In genomic region chr6:36968266-36968977, GRCh38 we compare ENCODE assay signal across 15 cellular contexts. TPM values are rescaled to one million over a fixed set of nuclear protein-coding genes. Genes with fewer than 3 reads are reported as not detected.
DNase-seq lines count a peak whose midpoint lies in the region; ATAC-seq and TF ChIP-seq lines count a peak whose summit lies in the region.
"Had no signal": no experiment of that assay in that cellular context is flagged by ENCODE, and none has a peak within 500 bp of the region (broad histone marks: within the 10 kb centered on the region; RNA-seq: fewer than 3 reads in every experiment).

No MANE protein-coding gene starts in this region.

- no peaks in the 10 kb centered on the region for H3K27me3 Mint-ChIP-seq in activated T-helper 2 cell treated with anti-CD3 and anti-CD28 coated beads, Interferon-gamma antibody, Interleukin-2, Interleukin-4, amounts not matched to agents 10 μg/mL and 5 μg/mL and 100 μg/mL, durations not matched to agents 14 hours and 24 hours and 36 hours (ENCODE audit: low read depth)
- no peaks in the 10 kb centered on the region for H3K27me3 Mint-ChIP-seq in activated CD8-positive, alpha-beta memory T cell treated with anti-CD3 and anti-CD28 coated beads, Interleukin-2, amount 10 ng/mL, durations not matched to agents 7 days and 5 days

- no peak for TF ChIP-seq CTCF in heart right ventricle (IDR thresholded peaks at IDR 0.05)

- no peaks in the 10 kb centered on the region for H3K27me3 ChIP-seq in heart right ventricle
- H3K27me3 ChIP-seq: Peyer's patch, right lobe of liver had no signal

- H3K4me1 Mint-ChIP-seq in activated T-helper 2 cell treated with anti-CD3 and anti-CD28 coated beads, Interferon-gamma antibody, Interleukin-2, Interleukin-4, amounts not matched to agents 10 μg/mL and 5 μg/mL and 100 μg/mL, durations not matched to agents 14 hours and 24 hours and 36 hours (ENCODE audit: low read depth), result peaks cover 8% of the 10 kb centered on the region
- H3K4me1 Mint-ChIP-seq in stimulated activated effector memory CD8-positive, alpha-beta T cell treated with anti-CD3 and anti-CD28 coated beads, Interleukin-12 subunit alpha, Interleukin-12 subunit beta, amount 100 ng/mL, for 72 hours, result peaks cover 23% of the 10 kb centered on the region
- H3K4me1 Mint-ChIP-seq in activated CD8-positive, alpha-beta memory T cell treated with anti-CD3 and anti-CD28 coated beads, Interleukin-2, amount 10 ng/mL, durations not matched to agents 7 days and 5 days, result peaks cover 15% of the 10 kb centered on the region

- H3K9me3 ChIP-seq in heart right ventricle, result no peaks in the 10 kb centered on the region
- H3K9me3 ChIP-seq: Peyer's patch, right lobe of liver had no signal

- WGBS in heart right ventricle, 2 donors, result 84 to 86% methylated on average over 16 of the region's 16 CpGs

- CTCF ChIA-PET in activated CD8-positive, alpha-beta memory T cell treated with anti-CD3 and anti-CD28 coated beads, Interleukin-2, amount 10 ng/mL, durations not matched to agents 7 days and 5 days (lab: Charles Lee), result interaction anchor here (1.4 kb wide), 1 partner anchor 9 kb away, joined by 4 read pairs; no protein-coding TSS in a partner anchor

- DNase-seq in DMS 273 (lab: John Stamatoyannopoulos, UW; ENCODE audit: unreplicated experiment) (peak; percentile 51), DMS 273 treated with DMSO at 0.1 percent for 48 hours (lab: John Stamatoyannopoulos, UW) (no peak), heart right ventricle (no peak), DMS53 treated with DMSO at 0.1 percent for 48 hours (lab: John Stamatoyannopoulos, UW; ENCODE audit: unreplicated experiment) (no peak)
- DNase-seq in activated T-helper 2 cell treated with anti-CD3 and anti-CD28 coated beads, Interferon-gamma antibody, Interleukin-2, Interleukin-4, amounts not matched to agents 10 μg/mL and 5 μg/mL and 100 μg/mL, durations not matched to agents 14 hours and 24 hours and 36 hours (ENCODE audit: low spot score), result no peak
- no peak for DNase-seq in stimulated activated effector memory CD8-positive, alpha-beta T cell treated with anti-CD3 and anti-CD28 coated beads, Interleukin-12 subunit alpha, Interleukin-12 subunit beta, amount 100 ng/mL, for 72 hours (ENCODE audit: low spot score in 2 of 2)
- DNase-seq in activated CD8-positive, alpha-beta memory T cell treated with anti-CD3 and anti-CD28 coated beads, Interleukin-2, amount 10 ng/mL, durations not matched to agents 7 days and 5 days, result no peak
- DNase-seq: activated naive CD4-positive, alpha-beta T cell treated with Interleukin-2 at 50 U/mL for 16 hours; MM.1S; NCI-H2171 treated with DMSO at 0.1 percent for 48 hours had no signal

- H3K9me3 Mint-ChIP-seq in activated T-helper 2 cell treated with anti-CD3 and anti-CD28 coated beads, Interferon-gamma antibody, Interleukin-2, Interleukin-4, amounts not matched to agents 10 μg/mL and 5 μg/mL and 100 μg/mL, durations not matched to agents 14 hours and 24 hours and 36 hours, result no peaks in the 10 kb centered on the region
- H3K9me3 Mint-ChIP-seq in stimulated activated effector memory CD8-positive, alpha-beta T cell treated with anti-CD3 and anti-CD28 coated beads, Interleukin-12 subunit alpha, Interleukin-12 subunit beta, amount 100 ng/mL, for 72 hours, result no peaks in the 10 kb centered on the region
- H3K9me3 Mint-ChIP-seq in activated CD8-positive, alpha-beta memory T cell treated with anti-CD3 and anti-CD28 coated beads, Interleukin-2, amount 10 ng/mL, durations not matched to agents 7 days and 5 days (ENCODE audit: low read depth), result no peaks in the 10 kb centered on the region

- peak overlapping the region in 6 of 10 donors; percentile 3 to 63 (median 38) for H3K27ac ChIP-seq in heart right ventricle
- H3K27ac ChIP-seq: 22Rv1, epithelial cell of prostate, Peyer's patch, right lobe of liver had no signal

- intact Hi-C loops in activated T-helper 2 cell treated with anti-CD3 and anti-CD28 coated beads, Interferon-gamma antibody, Interleukin-2, Interleukin-4, amounts not matched to agents 10 μg/mL and 5 μg/mL and 100 μg/mL, durations not matched to agents 14 hours and 24 hours and 36 hours (cut with micrococcal nuclease), result no loop called here
- intact Hi-C loops in heart right ventricle (cut with DNase I), result no loop called here

- ATAC-seq in heart right ventricle (peak in 1 of 8 donors; percentile 19), GM21367 (IDR thresholded peaks at IDR 0.05; ENCODE audit: unreplicated experiment) (no peak)
- ATAC-seq in stimulated activated effector memory CD8-positive, alpha-beta T cell treated with anti-CD3 and anti-CD28 coated beads, Interleukin-12 subunit alpha, Interleukin-12 subunit beta, amount 100 ng/mL, for 72 hours, result no peak
- no peak for ATAC-seq in activated CD8-positive, alpha-beta memory T cell treated with anti-CD3 and anti-CD28 coated beads, Interleukin-2, amount 10 ng/mL, durations not matched to agents 7 days and 5 days
- ATAC-seq: right lobe of liver had no signal

- peaks cover 65% of the 10 kb centered on the region for H3K36me3 Mint-ChIP-seq in activated T-helper 2 cell treated with anti-CD3 and anti-CD28 coated beads, Interferon-gamma antibody, Interleukin-2, Interleukin-4, amounts not matched to agents 10 μg/mL and 5 μg/mL and 100 μg/mL, durations not matched to agents 14 hours and 24 hours and 36 hours (ENCODE audit: low read depth)
- peaks cover 76% of the 10 kb centered on the region for H3K36me3 Mint-ChIP-seq in stimulated activated effector memory CD8-positive, alpha-beta T cell treated with anti-CD3 and anti-CD28 coated beads, Interleukin-12 subunit alpha, Interleukin-12 subunit beta, amount 100 ng/mL, for 72 hours
- peaks cover 39% of the 10 kb centered on the region for H3K36me3 Mint-ChIP-seq in activated CD8-positive, alpha-beta memory T cell treated with anti-CD3 and anti-CD28 coated beads, Interleukin-2, amount 10 ng/mL, durations not matched to agents 7 days and 5 days

- H3K4me3 Mint-ChIP-seq in activated T-helper 2 cell treated with anti-CD3 and anti-CD28 coated beads, Interferon-gamma antibody, Interleukin-2, Interleukin-4, amounts not matched to agents 10 μg/mL and 5 μg/mL and 100 μg/mL, durations not matched to agents 14 hours and 24 hours and 36 hours (ENCODE audit: low read depth), result no peak overlapping the region
- H3K4me3 Mint-ChIP-seq in stimulated activated effector memory CD8-positive, alpha-beta T cell treated with anti-CD3 and anti-CD28 coated beads, Interleukin-12 subunit alpha, Interleukin-12 subunit beta, amount 100 ng/mL, for 72 hours, result no peak overlapping the region
- H3K4me3 Mint-ChIP-seq in activated CD8-positive, alpha-beta memory T cell treated with anti-CD3 and anti-CD28 coated beads, Interleukin-2, amount 10 ng/mL, durations not matched to agents 7 days and 5 days, result no peak overlapping the region

- peaks cover 0 to 77% (median 60%) of the 10 kb centered on the region in 9 donors for H3K36me3 ChIP-seq in heart right ventricle

- peaks cover 19 to 82% (median 62%) of the 10 kb centered on the region in 9 donors for H3K4me1 ChIP-seq in heart right ventricle
- H3K4me1 ChIP-seq: right lobe of liver had no signal

- H3K4me3 ChIP-seq in heart right ventricle, result no peak overlapping the region
- H3K4me3 ChIP-seq: Peyer's patch, right lobe of liver had no signal

- H3K27ac Mint-ChIP-seq in activated T-helper 2 cell treated with anti-CD3 and anti-CD28 coated beads, Interferon-gamma antibody, Interleukin-2, Interleukin-4, amounts not matched to agents 10 μg/mL and 5 μg/mL and 100 μg/mL, durations not matched to agents 14 hours and 24 hours and 36 hours, result peak overlapping the region; percentile 17
- peak overlapping the region; percentile 68 for H3K27ac Mint-ChIP-seq in stimulated activated effector memory CD8-positive, alpha-beta T cell treated with anti-CD3 and anti-CD28 coated beads, Interleukin-12 subunit alpha, Interleukin-12 subunit beta, amount 100 ng/mL, for 72 hours
- no peak overlapping the region for H3K27ac Mint-ChIP-seq in activated CD8-positive, alpha-beta memory T cell treated with anti-CD3 and anti-CD28 coated beads, Interleukin-2, amount 10 ng/mL, durations not matched to agents 7 days and 5 days

RNA-seq across cellular contexts. Expression of gene PI16, which starts 13.9 kb away (rescaled TPM):
- not detected in 2 replicates for total RNA-seq in activated T-helper 2 cell treated with anti-CD3 and anti-CD28 coated beads, Interferon-gamma antibody, Interleukin-2, Interleukin-4, amounts not matched to agents 10 μg/mL and 5 μg/mL and 100 μg/mL, durations not matched to agents 14 hours and 24 hours and 36 hours
- 10 to 100 TPM in 9 of 10 donors, 1 to 10 TPM in 1; 4.4 to 38.9 (median 18.7) TPM for total RNA-seq in heart right ventricle
- polyA plus RNA-seq in heart right ventricle, result 10 to 100 TPM in 1 of 2 donors, 1 to 10 TPM in 1; 6.3 to 38.6 TPM
- 1 to 10 TPM in 1 of 2 experiments, under 1 TPM in 1; 0.37 to 2.0 TPM for total RNA-seq in activated CD8-positive, alpha-beta memory T cell treated with anti-CD3 and anti-CD28 coated beads, Interleukin-2, amount 10 ng/mL, durations not matched to agents 7 days and 5 days

RNA-seq across cellular contexts. Expression of gene MTCH1, which starts 17.6 kb away (rescaled TPM):
- total RNA-seq in activated T-helper 2 cell treated with anti-CD3 and anti-CD28 coated beads, Interferon-gamma antibody, Interleukin-2, Interleukin-4, amounts not matched to agents 10 μg/mL and 5 μg/mL and 100 μg/mL, durations not matched to agents 14 hours and 24 hours and 36 hours, result 117 and 119 TPM in 2 replicates
- 100 to 1,000 TPM; 127 to 296 (median 156) TPM for total RNA-seq in heart right ventricle
- polyA plus RNA-seq in heart right ventricle, result 100 to 1,000 TPM in 1 of 2 donors, 10 to 100 TPM in 1; 82.6 to 341 TPM
- 100 to 1,000 TPM; 125 to 167 TPM for total RNA-seq in activated CD8-positive, alpha-beta memory T cell treated with anti-CD3 and anti-CD28 coated beads, Interleukin-2, amount 10 ng/mL, durations not matched to agents 7 days and 5 days

RNA-seq across cellular contexts. Expression of gene FGD2, which starts 37.0 kb away (rescaled TPM):
- total RNA-seq in activated T-helper 2 cell treated with anti-CD3 and anti-CD28 coated beads, Interferon-gamma antibody, Interleukin-2, Interleukin-4, amounts not matched to agents 10 μg/mL and 5 μg/mL and 100 μg/mL, durations not matched to agents 14 hours and 24 hours and 36 hours, result 0.64 and 0.87 TPM in 2 replicates
- total RNA-seq in heart right ventricle, result 10 to 100 TPM in 1 of 10 donors, 1 to 10 TPM in 9; 1.0 to 22.1 (median 2.0) TPM
- polyA plus RNA-seq in heart right ventricle, result 1 to 10 TPM; 2.8 to 6.7 TPM
- total RNA-seq in activated CD8-positive, alpha-beta memory T cell treated with anti-CD3 and anti-CD28 coated beads, Interleukin-2, amount 10 ng/mL, durations not matched to agents 7 days and 5 days, result 10 to 100 TPM; 15.6 to 26.3 TPM
